Comparison of ENCODE assay signal across 20 cellular contexts in the genomic region with DNA sequence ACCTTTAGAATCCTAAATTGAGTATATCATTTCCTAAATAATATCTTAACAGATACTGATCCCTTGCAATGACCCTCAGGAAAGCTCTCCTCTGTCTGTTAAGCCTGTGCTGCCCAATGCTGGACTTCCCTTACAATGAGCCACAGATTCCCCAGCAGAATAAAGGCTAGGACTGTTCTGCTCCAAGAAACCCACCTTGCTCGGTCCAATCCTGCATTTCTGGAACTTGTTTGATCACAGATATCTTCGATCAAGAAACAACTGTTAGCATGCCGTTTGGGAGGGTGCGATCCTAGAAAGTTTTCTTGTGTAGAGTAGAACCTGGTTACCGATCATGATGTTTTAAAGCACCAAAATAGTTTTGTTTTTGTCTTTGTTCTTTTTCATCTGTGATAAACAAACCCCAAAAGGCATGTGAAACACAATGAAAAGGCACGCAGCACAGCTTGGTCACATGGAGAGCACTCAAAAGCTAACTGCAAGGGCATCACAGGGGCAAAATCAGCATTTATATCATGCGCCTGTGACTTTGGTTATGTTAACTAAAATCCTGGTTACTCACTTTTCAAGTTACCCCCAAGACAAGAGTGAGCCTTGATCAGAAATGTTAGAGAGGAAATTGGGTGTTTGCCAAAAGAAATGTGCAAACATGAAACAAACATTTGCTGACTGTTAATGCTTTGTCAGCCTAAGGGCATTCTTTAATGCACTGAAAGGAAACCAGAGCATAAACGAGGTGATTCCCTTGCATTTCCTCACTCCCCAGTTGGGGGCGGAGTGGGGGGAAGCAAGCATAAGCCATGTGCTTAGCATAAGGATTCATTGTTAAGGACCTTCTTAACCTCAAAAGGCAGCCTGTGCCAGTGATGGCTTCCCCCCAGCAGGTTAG.
DNase-seq lines count a peak whose midpoint lies in the region; ATAC-seq, FAIRE-seq and TF ChIP-seq lines count a peak whose summit lies in the region.
"Had no signal": no experiment of that assay in that cellular context is flagged by ENCODE, and none has a peak within 500 bp of the region (broad histone marks: within the 10 kb centered on the region; RNA-seq: fewer than 3 reads in every experiment).

No MANE protein-coding gene starts in this region.

- no peaks in the 10 kb centered on the region for H3K79me2 ChIP-seq in astrocyte (ENCODE audit: insufficient read depth, low read length)

- H3K27ac ChIP-seq in HUES48 (ENCODE audit: low read depth, low read length) = peak overlapping the region; percentile 94
- no peak overlapping the region for H3K27ac ChIP-seq in astrocyte (ENCODE audit: low read depth, low read length)
- H3K27ac ChIP-seq in iPS-20b (ENCODE audit: low read length) = no peak overlapping the region
- H3K27ac ChIP-seq in caudate nucleus (ENCODE audit: low read depth, low read length) = no peak overlapping the region
- H3K27ac ChIP-seq in lower lobe of right lung = no peak overlapping the region
- H3K27ac ChIP-seq: ascending aorta, upper lobe of right lung had no signal

- no peak overlapping the region for H3K27ac Mint-ChIP-seq in astrocyte (ENCODE audit: unreplicated experiment)
- H3K27ac Mint-ChIP-seq: activated CD4-positive, alpha-beta memory T cell treated with anti-CD3 and anti-CD28 coated beads for 36 hours; activated naive CD4-positive, alpha-beta T cell treated with anti-CD3 and anti-CD28 coated beads, Interleukin-2, amount 10 ng/mL, durations not matched to agents 7 days and 5 days; naive thymus-derived CD4-positive, alpha-beta T cell had no signal

- H3K4me3 Mint-ChIP-seq in astrocyte (ENCODE audit: unreplicated experiment) = no peak overlapping the region
- H3K4me3 Mint-ChIP-seq: activated CD4-positive, alpha-beta memory T cell treated with anti-CD3 and anti-CD28 coated beads for 36 hours; activated naive CD4-positive, alpha-beta T cell treated with anti-CD3 and anti-CD28 coated beads, Interleukin-2, amount 10 ng/mL, durations not matched to agents 7 days and 5 days; naive thymus-derived CD4-positive, alpha-beta T cell had no signal

- H4K20me1 ChIP-seq in astrocyte (ENCODE audit: insufficient read depth, low read length) = no peaks in the 10 kb centered on the region

- in situ Hi-C loops in Caki2 (cut with HindIII; ENCODE audit: low pct_unique_long_range_greater_than_20kb, low sequenced_read_pairs) = no loop called here

- H3K4me1 Mint-ChIP-seq in astrocyte (ENCODE audit: low read depth, unreplicated experiment) = no peaks in the 10 kb centered on the region
- H3K4me1 Mint-ChIP-seq: activated naive CD4-positive, alpha-beta T cell treated with anti-CD3 and anti-CD28 coated beads, Interleukin-2, amount 10 ng/mL, durations not matched to agents 7 days and 5 days; naive thymus-derived CD4-positive, alpha-beta T cell had no signal

- no peaks in the 10 kb centered on the region for H3K27me3 Mint-ChIP-seq in astrocyte (ENCODE audit: low read depth, unreplicated experiment)
- H3K27me3 Mint-ChIP-seq: activated CD4-positive, alpha-beta memory T cell treated with anti-CD3 and anti-CD28 coated beads for 36 hours; activated naive CD4-positive, alpha-beta T cell treated with anti-CD3 and anti-CD28 coated beads, Interleukin-2, amount 10 ng/mL, durations not matched to agents 7 days and 5 days had no signal

- no peak for FAIRE-seq in astrocyte (lab: Jason Lieb, UNC)
- FAIRE-seq: GM19239, H54 had no signal

- no peaks in the 10 kb centered on the region for H3K9me3 Mint-ChIP-seq in astrocyte (ENCODE audit: unreplicated experiment)
- H3K9me3 Mint-ChIP-seq: activated CD4-positive, alpha-beta memory T cell treated with anti-CD3 and anti-CD28 coated beads for 36 hours; activated naive CD4-positive, alpha-beta T cell treated with anti-CD3 and anti-CD28 coated beads, Interleukin-2, amount 10 ng/mL, durations not matched to agents 7 days and 5 days had no signal

- no peaks in the 10 kb centered on the region for H3K36me3 Mint-ChIP-seq in astrocyte (ENCODE audit: low read depth, unreplicated experiment)
- H3K36me3 Mint-ChIP-seq: activated CD4-positive, alpha-beta memory T cell treated with anti-CD3 and anti-CD28 coated beads for 36 hours; activated naive CD4-positive, alpha-beta T cell treated with anti-CD3 and anti-CD28 coated beads, Interleukin-2, amount 10 ng/mL, durations not matched to agents 7 days and 5 days; naive thymus-derived CD4-positive, alpha-beta T cell had no signal

- DNase-seq in Caki2 (ENCODE audit: low read depth) (peak; percentile 2), astrocyte (ENCODE audit: low read depth) (no peak), SKM-1 treated with dmso at 0.1 percent for 144 hours (lab: John Stamatoyannopoulos, UW; ENCODE audit: unreplicated experiment) (no peak), caudate nucleus (lab: John Stamatoyannopoulos, UW) (no peak), lower lobe of right lung (no peak), GM20000 (ENCODE audit: low spot score) (no peak)
- DNase-seq: activated CD4-positive, alpha-beta memory T cell treated with anti-CD3 and anti-CD28 coated beads for 36 hours; activated naive CD4-positive, alpha-beta T cell treated with anti-CD3 and anti-CD28 coated beads, Interleukin-2, amount 10 ng/mL, durations not matched to agents 7 days and 5 days; activated T-cell treated with anti-CD3 and anti-CD28 coated beads, Interleukin-2, amount 50 U/mL, for 1 hour; mammary epithelial cell; naive thymus-derived CD4-positive, alpha-beta T cell; NCI-H774; stimulated activated CD4-positive, alpha-beta T cell treated with anti-CD3 and anti-CD28 coated beads, Interleukin-2, amount 100 ng/mL, for 48 hours; upper lobe of right lung had no signal

- TF ChIP-seq CTCF in astrocyte (IDR thresholded peaks at IDR 0.05; ENCODE audit: insufficient read depth, low read depth, low read length) (peak; percentile 8), lower lobe of right lung (IDR thresholded peaks at IDR 0.05) (no peak), GM20000 (IDR thresholded peaks at IDR 0.05; ENCODE audit: extremely low read depth, missing control alignments) (no peak)

- intact Hi-C loops in lower lobe of right lung (cut with DNase I) = no loop called here

- peaks cover 6% of the 10 kb centered on the region; the same call in 1 of the 2 replicates for H3K27me3 ChIP-seq in HUES48 (ENCODE audit: control insufficient read depth, insufficient read depth, low read length)
- H3K27me3 ChIP-seq in astrocyte (ENCODE audit: insufficient read depth, low read length) = peaks cover 2% of the 10 kb centered on the region
- peaks cover 9% of the 10 kb centered on the region; the same call in 1 of the 2 replicates for H3K27me3 ChIP-seq in iPS-20b (ENCODE audit: insufficient read depth, low read length)
- H3K27me3 ChIP-seq in lower lobe of right lung (ENCODE audit: low read depth) = no peaks in the 10 kb centered on the region
- H3K27me3 ChIP-seq: ascending aorta had no signal

- H3K4me2 ChIP-seq in astrocyte (ENCODE audit: low read length) = no peak overlapping the region

- H3K9ac ChIP-seq in HUES48 (ENCODE audit: low read depth, low read length) (peak overlapping the region; percentile 28), astrocyte (ENCODE audit: low read length) (no peak overlapping the region), iPS-20b (ENCODE audit: low read depth, low read length) (peak overlapping the region; percentile 37; the same call in 1 of the 2 replicates)

- H3K4me1 ChIP-seq in HUES48 (ENCODE audit: control insufficient read depth, insufficient read depth, low read length) (peaks cover 39% of the 10 kb centered on the region), astrocyte (ENCODE audit: insufficient read depth, low read length) (no peaks in the 10 kb centered on the region), iPS-20b (ENCODE audit: insufficient read depth, low read length) (peaks cover 30% of the 10 kb centered on the region), lower lobe of right lung (no peaks in the 10 kb centered on the region)
- H3K4me1 ChIP-seq: ascending aorta, upper lobe of right lung had no signal

- H3K9me3 ChIP-seq in HUES48 (ENCODE audit: control insufficient read depth, insufficient read depth, low read length) = no peaks in the 10 kb centered on the region
- H3K9me3 ChIP-seq in astrocyte (ENCODE audit: insufficient read depth, low read depth, low read length) = no peaks in the 10 kb centered on the region
- H3K9me3 ChIP-seq in iPS-20b (ENCODE audit: insufficient read depth, low read depth, low read length) = no peaks in the 10 kb centered on the region
- no peaks in the 10 kb centered on the region for H3K9me3 ChIP-seq in lower lobe of right lung
- H3K9me3 ChIP-seq: ascending aorta, upper lobe of right lung had no signal

- no peak overlapping the region for H3K4me3 ChIP-seq in HUES48 (ENCODE audit: low read depth, low read length)
- H3K4me3 ChIP-seq in astrocyte (ENCODE audit: insufficient read depth, low read depth, low read length) = no peak overlapping the region
- H3K4me3 ChIP-seq in iPS-20b (ENCODE audit: low read length) = peak overlapping the region; percentile 16; the same call in 1 of the 2 replicates
- H3K4me3 ChIP-seq in lower lobe of right lung = no peak overlapping the region
- H3K4me3 ChIP-seq: ascending aorta, upper lobe of right lung had no signal

- no peak overlapping the region for H2AFZ ChIP-seq in astrocyte (ENCODE audit: low read depth, low read length)

- ATAC-seq in lower lobe of right lung = no peak
- ATAC-seq: naive thymus-derived CD4-positive, alpha-beta T cell; Panc1; upper lobe of right lung had no signal

- H3K36me3 ChIP-seq in HUES48 (ENCODE audit: control insufficient read depth, insufficient read depth, low read length) (no peaks in the 10 kb centered on the region), astrocyte (ENCODE audit: insufficient read depth, low read length) (no peaks in the 10 kb centered on the region), iPS-20b (ENCODE audit: insufficient read depth, low read depth, low read length) (no peaks in the 10 kb centered on the region), lower lobe of right lung (no peaks in the 10 kb centered on the region)
- H3K36me3 ChIP-seq: ascending aorta, upper lobe of right lung had no signal
